ENCODE assay signal across 1 cellular context in genomic region chr16:79862601-79863000, GRCh38.
TF ChIP-seq lines count a peak whose summit lies in the region.

No MANE protein-coding gene starts in this region.

TF ChIP-seq in K562, 482 proteins besides CTCF, POLR2A, EP300 and RAD21 (continued from another document):
- TF ChIP-seq TOE1 (IDR thresholded peaks at IDR 0.05; ENCODE audit: borderline replicate concordance) = no peak
- no peak for TF ChIP-seq TOE1 (CRISPR knock-in tag; IDR thresholded peaks at IDR 0.05; ENCODE audit: borderline replicate concordance, low read depth)
- TF ChIP-seq MTF1 (CRISPR knock-in tag; IDR thresholded peaks at IDR 0.05; ENCODE audit: borderline replicate concordance) = no peak
- TF ChIP-seq PRMT5 (CRISPR knock-in tag; IDR thresholded peaks at IDR 0.05) = no peak
- TF ChIP-seq VEZF1 (CRISPR knock-in tag; IDR thresholded peaks at IDR 0.05) = 0 out of 2 replicates have a peak, but pooled peaks have one; percentile 15
- no peak for TF ChIP-seq THAP7 (CRISPR knock-in tag; IDR thresholded peaks at IDR 0.05)
- TF ChIP-seq GMEB1 (CRISPR knock-in tag; IDR thresholded peaks at IDR 0.05) = 0 out of 2 replicates have a peak, but pooled peaks have one; percentile 16
